Comparison of ENCODE assay signal across 10 cellular contexts in genomic region chr13:75299913-75300862, GRCh38.
A peak's percentile ranks its signal among the peaks of the same experiment; 100 is the strongest.
DNase-seq lines count a peak whose midpoint lies in the region; ATAC-seq, FAIRE-seq and TF ChIP-seq lines count a peak whose summit lies in the region.
"Had no signal": no experiment of that assay in that cellular context is flagged by ENCODE, and none has a peak within 500 bp of the region (broad histone marks: within the 10 kb centered on the region; RNA-seq: fewer than 3 reads in every experiment).

No MANE protein-coding gene starts in this region.

- H3K9me1 ChIP-seq in IMR-90 (ENCODE audit: insufficient read depth, low read length) = no peaks in the 10 kb centered on the region

- no peak for FAIRE-seq in HepG2 (lab: Jason Lieb, UNC)

- H3K9ac ChIP-seq in IMR-90 (ENCODE audit: low read depth, low read length) = no peak overlapping the region
- no peak overlapping the region for H3K9ac ChIP-seq in neural progenitor cell
- no peak overlapping the region for H3K9ac ChIP-seq in HepG2 (ENCODE audit: insufficient read depth, low read depth, low read length)

- no peak overlapping the region for H4K91ac ChIP-seq in IMR-90 (ENCODE audit: insufficient read depth, low read depth, low read length)

- CTCF ChIA-PET in IMR-90 (lab: Yijun Ruan, JAX) = interaction anchor here (1.0 kb wide), 1 partner anchor 11 kb away, joined by 3 read pairs; no protein-coding TSS in a partner anchor
- CTCF ChIA-PET in HepG2 (lab: Yijun Ruan, JAX; ENCODE audit: low intra/inter-chr PET ratio, low total read pairs) = no interaction called here

- H2BK5ac ChIP-seq in IMR-90 (ENCODE audit: low read depth, low read length, poor library complexity, severe bottlenecking) = no peak overlapping the region

- no peak overlapping the region for H3K27ac Mint-ChIP-seq in neural progenitor cell

- H3K56ac ChIP-seq in IMR-90 (ENCODE audit: extremely low read depth, insufficient read depth, low read length) = no peak overlapping the region

- TF ChIP-seq RAD21 in IMR-90 (IDR thresholded peaks at IDR 0.05; ENCODE audit: low read length) = no peak
- TF ChIP-seq RAD21 in HepG2 (CRISPR knock-in tag; IDR thresholded peaks at IDR 0.05) = no peak

- no peak overlapping the region for H3K14ac ChIP-seq in IMR-90 (replicated peaks; ENCODE audit: low read depth, low read length)

- H3K23ac ChIP-seq in IMR-90 (ENCODE audit: low read depth, low read length) = no peak overlapping the region

- no peaks in the 10 kb centered on the region for H3K36me3 ChIP-seq in IMR-90 (ENCODE audit: control insufficient read depth, insufficient read depth, low read length)
- H3K36me3 ChIP-seq in neural progenitor cell = no peaks in the 10 kb centered on the region
- peaks cover 12 to 36% of the 10 kb centered on the region in 2 experiments for H3K36me3 ChIP-seq in HepG2 (replicated peaks in 1 of 2; ENCODE audit: control insufficient read depth in 1 of 2, insufficient read depth in 2 of 2, low read length in 2 of 2)

- dilution Hi-C loops in IMR-90 (cut with HindIII; ENCODE audit: low sequenced_read_pairs, unreplicated experiment) = no loop called here

- BruUV-seq in IMR-90 (replicated peaks; lab: Mats Ljungman, UMichigan) (no TSS peak), HepG2 (replicated peaks; lab: Mats Ljungman, UMichigan) (no TSS peak)

- H3K79me1 ChIP-seq in IMR-90 (ENCODE audit: low read depth in 1 of 2, low read length in 2 of 2) = no peaks in the 10 kb centered on the region

- H3K27me3 ChIP-seq in IMR-90 (ENCODE audit: control insufficient read depth, insufficient read depth, low read length) (no peaks in the 10 kb centered on the region), neural progenitor cell (no peaks in the 10 kb centered on the region), HepG2 (ENCODE audit: control insufficient read depth in 1 of 2, insufficient read depth in 2 of 2, low read length in 2 of 2) (no peaks in the 10 kb centered on the region)

- in situ Hi-C loops in IMR-90 (cut with MboI; ENCODE audit: low sequenced_read_pairs) (no loop called here), HepG2 (cut with HindIII; ENCODE audit: extremely low pct_ligation_motif_present, low pct_unique_long_range_greater_than_20kb) (no loop called here)

- H3K27me3 Mint-ChIP-seq in neural progenitor cell (ENCODE audit: insufficient read depth, low read depth) = no peaks in the 10 kb centered on the region

- no peak overlapping the region for H4K8ac ChIP-seq in IMR-90 (ENCODE audit: low read depth in 2 of 2, low read length in 2 of 2)

- no peak overlapping the region for H4K5ac ChIP-seq in IMR-90 (ENCODE audit: low read depth, low read length)

- H3K9me3 Mint-ChIP-seq in neural progenitor cell = no peaks in the 10 kb centered on the region

- no peak for TF ChIP-seq CTCF in IMR-90 (conservative IDR thresholded peaks at IDR 0.05; ENCODE audit: low read depth, low read length)
- TF ChIP-seq CTCF in neural progenitor cell (IDR thresholded peaks at IDR 0.05) = no peak
- TF ChIP-seq CTCF in HepG2 (CRISPR knock-in tag; IDR thresholded peaks at IDR 0.05) = no peak

- no peak overlapping the region for H2BK20ac ChIP-seq in IMR-90 (ENCODE audit: low read depth, low read length)

- peak; percentile 46 for DNase-seq in IMR-90
- peak; percentile 11 for DNase-seq in kidney tubule cell (ENCODE audit: low spot score)
- DNase-seq in left ventricle myocardium superior = no peak
- no peak for DNase-seq in neural progenitor cell (ENCODE audit: low spot score)
- no peak for DNase-seq in HepG2 (ENCODE audit: low spot score)
- DNase-seq: kidney glomerular epithelial cell, MV-4-11 had no signal

- TF ChIP-seq POLR2A in IMR-90 (IDR thresholded peaks at IDR 0.05; ENCODE audit: low read depth, low read length) (no peak), HepG2 (IDR thresholded peaks at IDR 0.05; ENCODE audit: insufficient read depth in 1 of 2, low read depth in 2 of 2, low read length in 2 of 2) (no peak)

- no peak overlapping the region for H2AK9ac ChIP-seq in IMR-90 (replicated peaks; ENCODE audit: low read depth, low read length, poor library complexity)

- no peak overlapping the region for H3K4me3 Mint-ChIP-seq in neural progenitor cell

- H3K36me3 Mint-ChIP-seq in neural progenitor cell = peaks cover 2% of the 10 kb centered on the region

- H3K18ac ChIP-seq in IMR-90 (ENCODE audit: low read depth, low read length) = no peak overlapping the region

- H3K4ac ChIP-seq in IMR-90 (ENCODE audit: low read depth, low read length) = no peak overlapping the region

- intact Hi-C loops in IMR-90 (cut with micrococcal nuclease) = no loop called here
- intact Hi-C loops in left ventricle myocardium superior (cut with micrococcal nuclease) = no loop called here
- intact Hi-C loops in HepG2 (cut with micrococcal nuclease; ENCODE audit: unreplicated experiment) = loop anchor here (5.0 kb wide), 1 partner anchor 247 kb away; the partner anchor contains the start of gene UCHL3

- ATAC-seq in GM18498 (IDR thresholded peaks at IDR 0.05; ENCODE audit: unreplicated experiment) (peak; percentile 76), GM21786 (IDR thresholded peaks at IDR 0.05; ENCODE audit: unreplicated experiment) (peak; percentile 66), IMR-90 (ENCODE audit: low read depth) (no peak; the same call in 1 of the 2 replicates), left ventricle myocardium superior (no peak), HG03175 (IDR thresholded peaks at IDR 0.05; ENCODE audit: unreplicated experiment) (no peak), HepG2 (no peak)

- no peaks in the 10 kb centered on the region for H3F3A ChIP-seq in neural progenitor cell (ENCODE audit: low read depth)

- no peak overlapping the region for H3K4me2 ChIP-seq in IMR-90 (ENCODE audit: low read depth, low read length)
- H3K4me2 ChIP-seq in neural progenitor cell = no peak overlapping the region
- H3K4me2 ChIP-seq in HepG2 (ENCODE audit: low read depth, low read length) = no peak overlapping the region

- no peaks in the 10 kb centered on the region for H4K20me1 ChIP-seq in IMR-90 (ENCODE audit: insufficient read depth, low read length)
- no peaks in the 10 kb centered on the region for H4K20me1 ChIP-seq in neural progenitor cell (ENCODE audit: low read depth)
- no peaks in the 10 kb centered on the region; the same call in 1 of the 2 replicates for H4K20me1 ChIP-seq in HepG2 (ENCODE audit: insufficient read depth, low read length)

- TF ChIP-seq EP300 in HepG2 (IDR thresholded peaks at IDR 0.05; ENCODE audit: low read depth in 2 of 2, low read length in 2 of 2) (no peak), HepG2 (CRISPR knock-in tag; IDR thresholded peaks at IDR 0.05; ENCODE audit: borderline replicate concordance) (no peak)

- no peaks in the 10 kb centered on the region for H3K79me2 ChIP-seq in neural progenitor cell (ENCODE audit: low read depth)
- no peaks in the 10 kb centered on the region for H3K79me2 ChIP-seq in HepG2 (ENCODE audit: insufficient read depth, low read length)

- H3K4me3 ChIP-seq in IMR-90 (ENCODE audit: insufficient read depth, low read depth, low read length) (no peak overlapping the region), neural progenitor cell (no peak overlapping the region), HepG2 (replicated peaks in 1 of 3; ENCODE audit: insufficient read depth in 1 of 3, low read depth in 2 of 3, low read length in 3 of 3) (no peak overlapping the region)

- H3K4me1 ChIP-seq in IMR-90 (ENCODE audit: control insufficient read depth, insufficient read depth, low read length) = no peaks in the 10 kb centered on the region
- peaks cover 13% of the 10 kb centered on the region for H3K4me1 ChIP-seq in neural progenitor cell
- peaks cover 26% of the 10 kb centered on the region for H3K4me1 ChIP-seq in HepG2 (ENCODE audit: insufficient read depth, low read length)

- H3K27ac ChIP-seq in IMR-90 (ENCODE audit: insufficient read depth, low read length) = no peak overlapping the region
- H3K27ac ChIP-seq in neural progenitor cell = no peak overlapping the region
- no peak overlapping the region for H3K27ac ChIP-seq in HepG2 (ENCODE audit: extremely low read length, insufficient read depth, low read length)

- no peak overlapping the region for H2BK120ac ChIP-seq in IMR-90 (ENCODE audit: low read depth, low read length)

- H2AK5ac ChIP-seq in IMR-90 (ENCODE audit: low read depth, low read length) = no peak overlapping the region

- no peaks in the 10 kb centered on the region for H3K9me3 ChIP-seq in IMR-90 (ENCODE audit: control insufficient read depth, insufficient read depth, low read length)
- no peaks in the 10 kb centered on the region for H3K9me3 ChIP-seq in neural progenitor cell (ENCODE audit: low read depth)
- no peaks in the 10 kb centered on the region for H3K9me3 ChIP-seq in HepG2 (ENCODE audit: low read length)

- H2AFZ ChIP-seq in IMR-90 (replicated peaks; ENCODE audit: low read length, poor library complexity) (no peak overlapping the region), neural progenitor cell (replicated peaks) (no peak overlapping the region), HepG2 (ENCODE audit: low read length) (no peak overlapping the region)

- peaks cover 7% of the 10 kb centered on the region for H3K4me1 Mint-ChIP-seq in neural progenitor cell

- POLR2A ChIA-PET in IMR-90 (lab: Charles Lee; ENCODE audit: unreplicated experiment) (no interaction called here), HepG2 (lab: Yijun Ruan, JAX) (no interaction called here)

- no CpG with 5 or more reads among the region's 4 CpGs for WGBS in IMR-90 (ENCODE audit: extremely low coverage in 2 of 2, insufficient read length in 1 of 2), 2 experiments
- WGBS in HepG2 (ENCODE audit: low lambda C conversion rate) = 98% methylated on average over 4 of the region's 4 CpGs

- no peak overlapping the region for H2BK15ac ChIP-seq in IMR-90 (ENCODE audit: low read depth, low read length)

TF ChIP-seq in IMR-90, 13 proteins besides CTCF, POLR2A, EP300 and RAD21 (continues in another document):
- no peak for TF ChIP-seq MXI1 (IDR thresholded peaks at IDR 0.05; ENCODE audit: borderline replicate concordance, low read depth, low read length)

TF ChIP-seq in HepG2, 621 proteins besides CTCF, POLR2A, EP300 and RAD21 (continues in another document):
- TF ChIP-seq ISL2 (CRISPR knock-in tag; IDR thresholded peaks at IDR 0.05) (no peak), JDP2 (CRISPR knock-in tag; IDR thresholded peaks at IDR 0.05; ENCODE audit: borderline replicate concordance) (no peak), HOXA7 (CRISPR knock-in tag; IDR thresholded peaks at IDR 0.05) (no peak), ELF1 (CRISPR knock-in tag; IDR thresholded peaks at IDR 0.05) (no peak), FOXC1 (CRISPR knock-in tag; IDR thresholded peaks at IDR 0.05; ENCODE audit: borderline replicate concordance) (no peak), KDM1A (CRISPR knock-in tag; IDR thresholded peaks at IDR 0.05) (no peak), ZNF761 (CRISPR knock-in tag; conservative IDR thresholded peaks at IDR 0.05) (no peak), GABPB1 (CRISPR knock-in tag; IDR thresholded peaks at IDR 0.05) (no peak), KDM3A (CRISPR knock-in tag; IDR thresholded peaks at IDR 0.05; ENCODE audit: low read depth) (no peak), FLYWCH1 (CRISPR knock-in tag; IDR thresholded peaks at IDR 0.05) (no peak), CREM (IDR thresholded peaks at IDR 0.05) (no peak), CREM (CRISPR knock-in tag; IDR thresholded peaks at IDR 0.05) (no peak)

Comparison
In these comparisons a context has a peak if more than half of its experiments do, and no peak if none do; other contexts are left out.
1. ATAC-seq: peak in GM18498 (single experiment) and GM21786 (single experiment); none in IMR-90 (single experiment), left ventricle myocardium superior (single experiment), HG03175 (single experiment) and HepG2 (single experiment).
2. DNase-seq: peak in IMR-90 (single experiment) and kidney tubule cell (single experiment); none in left ventricle myocardium superior (single experiment), neural progenitor cell (single experiment) and HepG2 (single experiment).